ENCODE assay signal across 21 cellular contexts in the genomic region with DNA sequence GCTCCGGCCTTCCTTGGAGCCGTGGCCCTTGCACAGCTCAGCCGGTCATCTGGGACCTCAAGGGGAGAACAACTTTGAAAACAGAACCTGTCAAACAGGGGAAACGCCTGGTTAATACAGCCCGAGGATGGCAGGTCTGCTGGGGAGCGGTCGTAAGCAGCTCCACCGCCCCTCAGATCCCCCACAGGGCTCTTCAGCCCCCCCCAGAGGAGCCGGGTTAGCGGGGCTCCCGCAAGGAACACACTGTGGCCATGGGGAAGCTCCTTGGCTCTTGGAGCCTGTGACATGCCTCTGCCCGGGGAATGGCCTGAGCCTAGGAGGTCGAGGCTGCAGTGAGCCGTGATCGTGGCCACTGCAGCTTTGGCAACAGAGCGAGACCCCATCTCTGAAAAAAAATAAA. TPM values are rescaled to one million over a fixed set of nuclear protein-coding genes. Genes with fewer than 3 reads are reported as not detected.
DNase-seq lines count a peak whose midpoint lies in the region; ATAC-seq and TF ChIP-seq lines count a peak whose summit lies in the region.
"Had no signal": no experiment of that assay in that cellular context is flagged by ENCODE, and none has a peak within 500 bp of the region (broad histone marks: within the 10 kb centered on the region; RNA-seq: fewer than 3 reads in every experiment).

No MANE protein-coding gene starts in this region.

- no peaks in the 10 kb centered on the region for H3K9me3 Mint-ChIP-seq in activated CD8-positive, alpha-beta memory T cell treated with anti-CD3 and anti-CD28 coated beads, Interleukin-2, amount 10 ng/mL, durations not matched to agents 7 days and 5 days (ENCODE audit: low read depth)
- no peaks in the 10 kb centered on the region for H3K9me3 Mint-ChIP-seq in activated naive CD8-positive, alpha-beta T cell treated with anti-CD3 and anti-CD28 coated beads, Interleukin-2, amount 10 ng/mL, durations not matched to agents 7 days and 5 days
- no peaks in the 10 kb centered on the region for H3K9me3 Mint-ChIP-seq in natural killer cell treated with Interleukin-12 subunit alpha and Interleukin-12 subunit beta and Interleukin-15 and Interleukin-18, amount 100 ng/mL, for 72 hours

- 76 to 87% methylated on average over 16 of the region's 16 CpGs for WGBS in lower leg skin, 2 donors

- no peaks in the 10 kb centered on the region for H4K20me1 ChIP-seq in Loucy (ENCODE audit: insufficient read depth, low read length, poor library complexity, severe bottlenecking)

- CTCF ChIA-PET in activated CD8-positive, alpha-beta memory T cell treated with anti-CD3 and anti-CD28 coated beads, Interleukin-2, amount 10 ng/mL, durations not matched to agents 7 days and 5 days (lab: Charles Lee), result interaction anchor here (2.1 to 4.8 kb wide), 2 partner anchors 17 to 22 kb away, joined by 8 to 27 read pairs; partner anchors contain the start of gene NACC2

- peaks cover 70% of the 10 kb centered on the region for H3K4me1 Mint-ChIP-seq in activated CD8-positive, alpha-beta memory T cell treated with anti-CD3 and anti-CD28 coated beads, Interleukin-2, amount 10 ng/mL, durations not matched to agents 7 days and 5 days
- peaks cover 33% of the 10 kb centered on the region for H3K4me1 Mint-ChIP-seq in activated naive CD8-positive, alpha-beta T cell treated with anti-CD3 and anti-CD28 coated beads, Interleukin-2, amount 10 ng/mL, durations not matched to agents 7 days and 5 days
- H3K4me1 Mint-ChIP-seq in natural killer cell treated with Interleukin-12 subunit alpha and Interleukin-12 subunit beta and Interleukin-15 and Interleukin-18, amount 100 ng/mL, for 72 hours (ENCODE audit: low read depth in 2 of 2), result peaks cover 18 to 42% of the 10 kb centered on the region in 2 donors

- no peaks in the 10 kb centered on the region for H3K36me3 ChIP-seq in Loucy (ENCODE audit: insufficient read depth, low read length)
- H3K36me3 ChIP-seq in HAP-1 (replicated peaks), result peaks cover 20% of the 10 kb centered on the region

- H3K27me3 Mint-ChIP-seq in activated CD8-positive, alpha-beta memory T cell treated with anti-CD3 and anti-CD28 coated beads, Interleukin-2, amount 10 ng/mL, durations not matched to agents 7 days and 5 days, result no peaks in the 10 kb centered on the region
- no peaks in the 10 kb centered on the region for H3K27me3 Mint-ChIP-seq in activated naive CD8-positive, alpha-beta T cell treated with anti-CD3 and anti-CD28 coated beads, Interleukin-2, amount 10 ng/mL, durations not matched to agents 7 days and 5 days
- no peaks in the 10 kb centered on the region for H3K27me3 Mint-ChIP-seq in natural killer cell treated with Interleukin-12 subunit alpha and Interleukin-12 subunit beta and Interleukin-15 and Interleukin-18, amount 100 ng/mL, for 72 hours

- H3K9ac ChIP-seq in Loucy (ENCODE audit: low read depth, low read length, poor library complexity, severe bottlenecking), result peak overlapping the region; percentile 93

- H3K4me1 ChIP-seq in Loucy (ENCODE audit: insufficient read depth, low read length, poor library complexity, severe bottlenecking), result peaks cover 44% of the 10 kb centered on the region
- peaks cover 20% of the 10 kb centered on the region for H3K4me1 ChIP-seq in HAP-1

- H3K79me2 ChIP-seq in Loucy (ENCODE audit: insufficient read depth, low read length), result peaks cover 42% of the 10 kb centered on the region; the same call in 1 of the 2 replicates

- H2AFZ ChIP-seq in Loucy (ENCODE audit: low read length), result no peak overlapping the region

- TF ChIP-seq CTCF in Loucy (conservative IDR thresholded peaks at IDR 0.05; ENCODE audit: low read length) (0 out of 2 replicates have a peak, but pooled peaks have one; percentile 18), lower leg skin (IDR thresholded peaks at IDR 0.05) (no peak)

- H3K4me2 ChIP-seq in Loucy (ENCODE audit: low read depth, low read length, poor library complexity, severe bottlenecking), result no peak overlapping the region

- no peak for ATAC-seq in activated CD8-positive, alpha-beta memory T cell treated with anti-CD3 and anti-CD28 coated beads, Interleukin-2, amount 10 ng/mL, durations not matched to agents 7 days and 5 days
- ATAC-seq in activated naive CD8-positive, alpha-beta T cell treated with anti-CD3 and anti-CD28 coated beads, Interleukin-2, amount 10 ng/mL, durations not matched to agents 7 days and 5 days (ENCODE audit: low read depth), result no peak
- no peak for ATAC-seq in natural killer cell treated with Interleukin-12 subunit alpha and Interleukin-12 subunit beta and Interleukin-15 and Interleukin-18, amount 100 ng/mL, for 72 hours
- ATAC-seq: mucosa of descending colon had no signal

- H3K4me3 ChIP-seq in Loucy (ENCODE audit: low read length, poor library complexity, severe bottlenecking) (no peak overlapping the region), lower leg skin (ENCODE audit: low read depth, poor library complexity, severe bottlenecking) (no peak overlapping the region), HAP-1 (no peak overlapping the region)
- H3K4me3 ChIP-seq: mucosa of descending colon, stomach, vagina had no signal

- intact Hi-C loops in lower leg skin (cut with DNase I; ENCODE audit: low total_unique reads), result no loop called here

- DNase-seq in activated CD8-positive, alpha-beta memory T cell treated with anti-CD3 and anti-CD28 coated beads, Interleukin-2, amount 10 ng/mL, durations not matched to agents 7 days and 5 days, result no peak
- no peak for DNase-seq in activated CD8-positive, alpha-beta memory T cell treated with anti-CD3 and anti-CD28 coated beads, Interleukin-2, amount 50 U/mL, for 4 hours
- no peak for DNase-seq in activated naive CD8-positive, alpha-beta T cell treated with anti-CD3 and anti-CD28 coated beads, Interleukin-2, amount 10 ng/mL, durations not matched to agents 7 days and 5 days
- no peak for DNase-seq in natural killer cell treated with Interleukin-12 subunit alpha and Interleukin-12 subunit beta and Interleukin-15 and Interleukin-18, amount 100 ng/mL, for 72 hours (ENCODE audit: low spot score)
- no peak for DNase-seq in lower leg skin (ENCODE audit: low spot score in 2 of 2)
- no peak for DNase-seq in HAP-1 (ENCODE audit: low spot score in 2 of 2)
- no peak for DNase-seq in activated effector memory CD4-positive, alpha-beta T cell treated with Interleukin-2 at 50 U/mL for 16 hours
- DNase-seq: effector CD4-positive, alpha-beta T cell; GF-D8; kidney glomerular epithelial cell; mucosa of descending colon; MV-4-11; NCI-H2081; NCI-H82; RPMI8226; stimulated activated CD4-positive, alpha-beta T cell treated with anti-CD3 and anti-CD28 coated beads, Interleukin-12 subunit alpha, Interleukin-12 subunit beta, amount 100 ng/mL, for 4 hours; stomach; SW 1271 had no signal

- in situ Hi-C loops in HAP-1 (cut with MboI; ENCODE audit: low sequenced_read_pairs), result loop anchor here (5.0 kb wide), 1 partner anchor 150 kb away; the partner anchor contains the start of gene UBAC1

- TF ChIP-seq POLR2A in lower leg skin (IDR thresholded peaks at IDR 0.05), result no peak

- peaks cover 7% of the 10 kb centered on the region; the same call in 1 of the 2 replicates for H3F3A ChIP-seq in Loucy (ENCODE audit: low read depth)

- H3K4me3 Mint-ChIP-seq in activated CD8-positive, alpha-beta memory T cell treated with anti-CD3 and anti-CD28 coated beads, Interleukin-2, amount 10 ng/mL, durations not matched to agents 7 days and 5 days, result no peak overlapping the region
- H3K4me3 Mint-ChIP-seq in activated naive CD8-positive, alpha-beta T cell treated with anti-CD3 and anti-CD28 coated beads, Interleukin-2, amount 10 ng/mL, durations not matched to agents 7 days and 5 days, result peak overlapping the region; percentile 93
- peak overlapping the region; percentile 1 for H3K4me3 Mint-ChIP-seq in natural killer cell treated with Interleukin-12 subunit alpha and Interleukin-12 subunit beta and Interleukin-15 and Interleukin-18, amount 100 ng/mL, for 72 hours

- POLR2A ChIA-PET in activated naive CD8-positive, alpha-beta T cell treated with anti-CD3 and anti-CD28 coated beads, Interleukin-2, amount 10 ng/mL, durations not matched to agents 7 days and 5 days (lab: Charles Lee), result interaction anchor here (8.4 kb wide), 1 partner anchor 14 kb away, joined by 164 read pairs; the partner anchor contains the start of gene NACC2

- peaks cover 3% of the 10 kb centered on the region for H3K36me3 Mint-ChIP-seq in activated CD8-positive, alpha-beta memory T cell treated with anti-CD3 and anti-CD28 coated beads, Interleukin-2, amount 10 ng/mL, durations not matched to agents 7 days and 5 days
- H3K36me3 Mint-ChIP-seq in activated naive CD8-positive, alpha-beta T cell treated with anti-CD3 and anti-CD28 coated beads, Interleukin-2, amount 10 ng/mL, durations not matched to agents 7 days and 5 days, result peaks cover 9% of the 10 kb centered on the region
- H3K36me3 Mint-ChIP-seq in natural killer cell treated with Interleukin-12 subunit alpha and Interleukin-12 subunit beta and Interleukin-15 and Interleukin-18, amount 100 ng/mL, for 72 hours, result no peaks in the 10 kb centered on the region

- H3K9me3 ChIP-seq in Loucy (ENCODE audit: insufficient read depth, low read depth, low read length), result no peaks in the 10 kb centered on the region
- H3K9me3 ChIP-seq in HAP-1, result no peaks in the 10 kb centered on the region
- H3K9me3 ChIP-seq: mucosa of descending colon, stomach, vagina had no signal

- H3K9me2 ChIP-seq in Loucy (replicated peaks; ENCODE audit: low read depth, low read length), result no peaks in the 10 kb centered on the region

- no peaks in the 10 kb centered on the region for H3K27me3 ChIP-seq in Loucy (ENCODE audit: insufficient read depth, low read length, poor library complexity, severe bottlenecking)
- H3K27me3 ChIP-seq in HAP-1 (ENCODE audit: low read depth), result no peaks in the 10 kb centered on the region
- H3K27me3 ChIP-seq: stomach, vagina had no signal

- H3K27ac Mint-ChIP-seq in activated CD8-positive, alpha-beta memory T cell treated with anti-CD3 and anti-CD28 coated beads, Interleukin-2, amount 10 ng/mL, durations not matched to agents 7 days and 5 days, result peak overlapping the region; percentile 94
- H3K27ac Mint-ChIP-seq in activated naive CD8-positive, alpha-beta T cell treated with anti-CD3 and anti-CD28 coated beads, Interleukin-2, amount 10 ng/mL, durations not matched to agents 7 days and 5 days, result peak overlapping the region; percentile 96
- H3K27ac Mint-ChIP-seq in natural killer cell treated with Interleukin-12 subunit alpha and Interleukin-12 subunit beta and Interleukin-15 and Interleukin-18, amount 100 ng/mL, for 72 hours, result peak overlapping the region; percentile 66 to 81
- H3K27ac Mint-ChIP-seq: progenitor cell of endocrine pancreas had no signal

RNA-seq across cellular contexts. Expression of gene TMEM250, which starts 6.8 kb away (rescaled TPM):
- 10 to 100 TPM; 42.5 to 44.5 TPM for total RNA-seq in activated CD8-positive, alpha-beta memory T cell treated with anti-CD3 and anti-CD28 coated beads, Interleukin-2, amount 10 ng/mL, durations not matched to agents 7 days and 5 days
- 10 to 100 TPM; 45.3 to 45.9 TPM for total RNA-seq in activated naive CD8-positive, alpha-beta T cell treated with anti-CD3 and anti-CD28 coated beads, Interleukin-2, amount 10 ng/mL, durations not matched to agents 7 days and 5 days
- 10 to 100 TPM; 29.1 to 42.3 TPM for total RNA-seq in natural killer cell treated with Interleukin-12 subunit alpha and Interleukin-12 subunit beta and Interleukin-15 and Interleukin-18, amount 100 ng/mL, for 72 hours
- 10 to 100 TPM; 52.3 to 62.9 (median 55.1) TPM for total RNA-seq in lower leg skin

RNA-seq across cellular contexts. Expression of gene NACC2, which starts 16.8 kb away (rescaled TPM):
- 1 to 10 TPM; 6.3 to 9.7 TPM for total RNA-seq in activated CD8-positive, alpha-beta memory T cell treated with anti-CD3 and anti-CD28 coated beads, Interleukin-2, amount 10 ng/mL, durations not matched to agents 7 days and 5 days
- total RNA-seq in activated naive CD8-positive, alpha-beta T cell treated with anti-CD3 and anti-CD28 coated beads, Interleukin-2, amount 10 ng/mL, durations not matched to agents 7 days and 5 days, result 10 to 100 TPM; 10.5 to 11.2 TPM
- 10 to 100 TPM; 19.2 to 21.1 TPM for total RNA-seq in natural killer cell treated with Interleukin-12 subunit alpha and Interleukin-12 subunit beta and Interleukin-15 and Interleukin-18, amount 100 ng/mL, for 72 hours
- 10 to 100 TPM in 3 of 4 donors, 1 to 10 TPM in 1; 9.1 to 17.3 (median 13.4) TPM for total RNA-seq in lower leg skin
